In genomic region chr1:173477286-173478098, GRCh38 we compare ENCODE assay signal across 8 cellular contexts. TPM values are rescaled to one million over a fixed set of nuclear protein-coding genes. Genes with fewer than 3 reads are reported as not detected.
DNase-seq lines count a peak whose midpoint lies in the region; ATAC-seq, FAIRE-seq and TF ChIP-seq lines count a peak whose summit lies in the region.

PRDX6 (plus strand) TSS chr1:173477335; CDS start chr1:173477398, 63 bp downstream.

- peaks cover 28% of the 10 kb centered on the region for H3K36me3 Mint-ChIP-seq in activated CD4-positive, alpha-beta T cell treated with anti-CD3 and anti-CD28 coated beads for 36 hours (ENCODE audit: low read depth)

- H3K4me3 Mint-ChIP-seq in activated CD4-positive, alpha-beta T cell treated with anti-CD3 and anti-CD28 coated beads for 36 hours: peak within 1 kb of the TSS; percentile 89

- TF ChIP-seq CTCF in keratinocyte (optimal IDR thresholded peaks at IDR 0.05 in 1 of 3, IDR thresholded peaks at IDR 0.05 in 1 of 3, conservative IDR thresholded peaks at IDR 0.05 in 1 of 3; ENCODE audit: extremely low read depth in 1 of 3, insufficient read depth in 2 of 3, low read length in 3 of 3): no peak

- peak within 1 kb of the TSS; percentile 91 for H3K27ac Mint-ChIP-seq in activated CD4-positive, alpha-beta T cell treated with anti-CD3 and anti-CD28 coated beads for 36 hours

- dilution Hi-C loops in keratinocyte (cut with MboI; ENCODE audit: extremely low pct_ligation_motif_present, low sequenced_read_pairs): no loop called here

- POLR2A ChIA-PET in activated CD4-positive, alpha-beta T cell treated with anti-CD3 and anti-CD28 coated beads for 36 hours (lab: Charles Lee): interaction anchor here (1.0 to 2.0 kb wide), 5 partner anchors 48 to 945 kb away, joined by 3 to 9 read pairs (median 3); partner anchors contain the start of gene ZBTB37

- peak; percentile 70 for ATAC-seq in activated CD4-positive, alpha-beta T cell treated with anti-CD3 and anti-CD28 coated beads for 36 hours
- ATAC-seq in HG02588 (IDR thresholded peaks at IDR 0.05; ENCODE audit: unreplicated experiment): peak; percentile 51

- no peaks in the 10 kb centered on the region for H3K9me3 Mint-ChIP-seq in activated CD4-positive, alpha-beta T cell treated with anti-CD3 and anti-CD28 coated beads for 36 hours (ENCODE audit: low read depth)

- no peaks in the 10 kb centered on the region for H3K27me3 ChIP-seq in keratinocyte (ENCODE audit: control insufficient read depth, extremely low read depth, insufficient read depth, low read length)

- peaks cover 35% of the 10 kb centered on the region for H3K79me2 ChIP-seq in keratinocyte (ENCODE audit: control insufficient read depth, insufficient read depth, low read length)

- H3K27ac ChIP-seq in keratinocyte (ENCODE audit: control insufficient read depth, insufficient read depth, low read length): peak within 1 kb of the TSS; percentile 89

- H3K9ac ChIP-seq in keratinocyte (ENCODE audit: control insufficient read depth, extremely low read depth, insufficient read depth, low read length): peak within 1 kb of the TSS; percentile 95

- H3K9me1 ChIP-seq in keratinocyte (ENCODE audit: control insufficient read depth, extremely low read depth, insufficient read depth, low read length): no peaks in the 10 kb centered on the region

- peak within 1 kb of the TSS; percentile 96 for H3K4me2 ChIP-seq in keratinocyte (ENCODE audit: control insufficient read depth, extremely low read depth, insufficient read depth, low read depth, low read length)

- no peak for FAIRE-seq in keratinocyte (lab: Jason Lieb, UNC)

- peak within 1 kb of the TSS; percentile 75 to 94 (median 89) for H3K4me3 ChIP-seq in keratinocyte (ENCODE audit: control insufficient read depth in 2 of 3, extremely low read depth in 1 of 3, insufficient read depth in 2 of 3, low read depth in 1 of 3, low read length in 3 of 3)

- no peaks in the 10 kb centered on the region for H3K27me3 Mint-ChIP-seq in activated CD4-positive, alpha-beta T cell treated with anti-CD3 and anti-CD28 coated beads for 36 hours

- H3K4me1 ChIP-seq in keratinocyte (ENCODE audit: control insufficient read depth, extremely low read depth, insufficient read depth, low read length): peaks cover 40% of the 10 kb centered on the region

- intact Hi-C loops in activated CD4-positive, alpha-beta T cell treated with anti-CD3 and anti-CD28 coated beads for 36 hours (cut with DNase I, micrococcal nuclease): loop anchor here (1.0 to 5.0 kb wide), 16 partner anchors 23 to 1715 kb away; partner anchors contain the start of genes CENPL (in 2 of the 2), DARS2 (in 2 of the 2), ZBTB37 (in 2 of the 2) and CACYBP (in 1 of the 2)

- no peak for DNase-seq in activated CD4-positive, alpha-beta T cell treated with anti-CD3 and anti-CD28 coated beads for 36 hours
- DNase-seq in activated CD4-positive, alpha-beta T cell treated with anti-CD3 and anti-CD28 coated beads for 1 hour: no peak
- DNase-seq in MV-4-11 (lab: John Stamatoyannopoulos, UW) (peak; percentile 72), T-helper 2 cell (peak in 4 of 5 experiments; percentile 73 to 86 (median 77)), cerebellar nuclear complex (lab: John Stamatoyannopoulos, UW) (peak; percentile 48 to 74), keratinocyte (ENCODE audit: low read depth, low spot score) (peak; percentile 23)
- DNase-seq in stimulated activated CD4-positive, alpha-beta T cell treated with anti-CD3 and anti-CD28 coated beads, Interleukin-4, amount 100 ng/mL, for 24 hours: peak; percentile 84

- peaks cover 10 to 15% of the 10 kb centered on the region in 2 experiments for H3K36me3 ChIP-seq in keratinocyte (ENCODE audit: control insufficient read depth in 2 of 2, extremely low read depth in 1 of 2, insufficient read depth in 2 of 2, low read length in 2 of 2)

- no peaks in the 10 kb centered on the region for H3K9me3 ChIP-seq in keratinocyte (ENCODE audit: control insufficient read depth, low read depth, low read length)

- peak within 1 kb of the TSS; percentile 96 for H2AFZ ChIP-seq in keratinocyte (ENCODE audit: control insufficient read depth, low read length)

- peaks cover 65% of the 10 kb centered on the region for H3K4me1 Mint-ChIP-seq in activated CD4-positive, alpha-beta T cell treated with anti-CD3 and anti-CD28 coated beads for 36 hours

- no peaks in the 10 kb centered on the region for H4K20me1 ChIP-seq in keratinocyte (ENCODE audit: control insufficient read depth, extremely low read depth, insufficient read depth, low read length)

- CTCF ChIA-PET in activated CD4-positive, alpha-beta T cell treated with anti-CD3 and anti-CD28 coated beads for 36 hours (lab: Charles Lee): interaction anchor here (0.6 to 4.7 kb wide), 4 partner anchors 48 to 1267 kb away, joined by 3 to 47 read pairs (median 6); partner anchors contain the start of genes CENPL and DARS2

RNA-seq across cellular contexts. Expression of gene PRDX6, which starts in this region (rescaled TPM):
- total RNA-seq in activated CD4-positive, alpha-beta T cell treated with anti-CD3 and anti-CD28 coated beads for 36 hours: 100 to 1,000 TPM; 103 to 125 TPM
- 168 to 266 TPM (median 248 TPM) in 3 replicates for polyA plus RNA-seq in keratinocyte
- 29.8 TPM for polyA plus RNA-seq in keratinocyte (2011; ENCODE audit: low read depth)
- polyA plus RNA-seq in keratinocyte (2011; cell fraction: cytosol; rRNA removed): 219 and 325 TPM in 2 replicates
- 141 and 154 TPM in 2 replicates for polyA plus RNA-seq in keratinocyte (2011; cell fraction: nucleus; rRNA removed)
- 182 and 191 TPM in 2 replicates for polyA plus RNA-seq in keratinocyte (2012; ENCODE audit: low replicate concordance)
- 171 to 272 TPM (median 269 TPM) in 3 replicates for polyA minus RNA-seq in keratinocyte
- polyA minus RNA-seq in keratinocyte (2011; cell fraction: cytosol; rRNA and poly(A)+ RNA removed): 241 TPM
- 50.6 and 68.3 TPM in 2 replicates for polyA minus RNA-seq in keratinocyte (2011; cell fraction: nucleus; rRNA and poly(A)+ RNA removed)

Comparison
In these comparisons a context has a peak if more than half of its experiments do, and no peak if none do; other contexts are left out.
1. DNase-seq: peak in MV-4-11 (single experiment), T-helper 2 cell (4 of 5), cerebellar nuclear complex (2 of 2), keratinocyte (single experiment) and stimulated activated CD4-positive, alpha-beta T cell treated with anti-CD3 and anti-CD28 coated beads, Interleukin-4, amount 100 ng/mL, for 24 hours (single experiment); none in activated CD4-positive, alpha-beta T cell treated with anti-CD3 and anti-CD28 coated beads for 36 hours (single experiment) and activated CD4-positive, alpha-beta T cell treated with anti-CD3 and anti-CD28 coated beads for 1 hour (single experiment).